8 cellular contexts compared by ENCODE assay signal in genomic region chr7:40133561-40134427, GRCh38. TPM values are rescaled to one million over a fixed set of nuclear protein-coding genes. Genes with fewer than 3 reads are reported as not detected.
DNase-seq lines count a peak whose midpoint lies in the region; ATAC-seq, FAIRE-seq and TF ChIP-seq lines count a peak whose summit lies in the region.

No MANE protein-coding gene starts in this region.

- no peaks in the 10 kb centered on the region for H3K36me3 ChIP-seq in CD8-positive, alpha-beta T cell (ENCODE audit: insufficient read depth, low read length)
- no peaks in the 10 kb centered on the region for H3K36me3 ChIP-seq in pancreas

- H3K27me3 Mint-ChIP-seq in CD8-positive, alpha-beta T cell (ENCODE audit: low read depth) = no peaks in the 10 kb centered on the region
- peaks cover 2% of the 10 kb centered on the region for H3K27me3 Mint-ChIP-seq in activated CD8-positive, alpha-beta T cell treated with anti-CD3 and anti-CD28 coated beads for 36 hours

- FAIRE-seq in pancreas (lab: Jason Lieb, UNC) = no peak

- peak overlapping the region; percentile 85 for H3K27ac ChIP-seq in CD8-positive, alpha-beta T cell (ENCODE audit: low read depth, low read length)
- peak overlapping the region; percentile 73 to 90 (median 86) for H3K27ac ChIP-seq in pancreas

- POLR2A ChIA-PET in CD8-positive, alpha-beta T cell (lab: Charles Lee) = interaction anchor here (0.6 to 2.8 kb wide), 9 partner anchors 11 to 511 kb away, joined by 3 to 14 read pairs (median 5); partner anchors contain the start of genes CDK13 and RALA
- POLR2A ChIA-PET in activated CD8-positive, alpha-beta T cell treated with anti-CD3 and anti-CD28 coated beads for 36 hours (lab: Charles Lee) = interaction anchor here (0.6 to 2.3 kb wide), 5 partner anchors 9 to 1748 kb away, joined by 3 to 9 read pairs (median 3); partner anchors contain the start of genes CDK13 and RALA

- H3K9me3 Mint-ChIP-seq in CD8-positive, alpha-beta T cell = no peaks in the 10 kb centered on the region
- H3K9me3 Mint-ChIP-seq in activated CD8-positive, alpha-beta T cell treated with anti-CD3 and anti-CD28 coated beads for 36 hours = no peaks in the 10 kb centered on the region

- H3K27me3 ChIP-seq in CD8-positive, alpha-beta T cell (ENCODE audit: insufficient read depth, low read length) = no peaks in the 10 kb centered on the region
- H3K27me3 ChIP-seq in pancreas = no peaks in the 10 kb centered on the region

- H3K4me1 ChIP-seq in CD8-positive, alpha-beta T cell (ENCODE audit: insufficient read depth, low read length) = peaks cover 33% of the 10 kb centered on the region
- peaks cover 3 to 14% (median 14%) of the 10 kb centered on the region in 3 donors for H3K4me1 ChIP-seq in pancreas

- CTCF ChIA-PET in CD8-positive, alpha-beta T cell (lab: Charles Lee) = interaction anchor here (0.6 to 1.8 kb wide), 10 partner anchors 8 to 554 kb away, joined by 3 to 7 read pairs (median 4); no protein-coding TSS in a partner anchor
- CTCF ChIA-PET in activated CD8-positive, alpha-beta T cell treated with anti-CD3 and anti-CD28 coated beads for 36 hours (lab: Charles Lee) = interaction anchor here (0.7 to 2.2 kb wide), 14 partner anchors 11 to 553 kb away, joined by 3 to 7 read pairs (median 3); no protein-coding TSS in a partner anchor

- peak overlapping the region; percentile 98 for H3K4me3 ChIP-seq in CD8-positive, alpha-beta T cell (ENCODE audit: low read depth, low read length)
- H3K4me3 ChIP-seq in pancreas = peak overlapping the region; percentile 74 to 97 (median 88)

- TF ChIP-seq CTCF in CD8-positive, alpha-beta T cell (IDR thresholded peaks at IDR 0.05) = no peak
- no peak for TF ChIP-seq CTCF in activated CD8-positive, alpha-beta T cell treated with anti-CD3 and anti-CD28 coated beads for 36 hours (IDR thresholded peaks at IDR 0.05)
- TF ChIP-seq CTCF in pancreas (IDR thresholded peaks at IDR 0.05) = no peak

- peak overlapping the region; percentile 94 for H3K27ac Mint-ChIP-seq in CD8-positive, alpha-beta T cell
- peak overlapping the region; percentile 98 for H3K27ac Mint-ChIP-seq in activated CD8-positive, alpha-beta T cell treated with anti-CD3 and anti-CD28 coated beads for 36 hours

- WGBS in pancreas, 2 donors = 0 to 1% methylated on average over 30 to 36 of the region's 36 CpGs

- H3K4me3 Mint-ChIP-seq in CD8-positive, alpha-beta T cell = peak overlapping the region; percentile 99
- H3K4me3 Mint-ChIP-seq in activated CD8-positive, alpha-beta T cell treated with anti-CD3 and anti-CD28 coated beads for 36 hours = peak overlapping the region; percentile 93

- peaks cover 14% of the 10 kb centered on the region for H3K36me3 Mint-ChIP-seq in CD8-positive, alpha-beta T cell
- H3K36me3 Mint-ChIP-seq in activated CD8-positive, alpha-beta T cell treated with anti-CD3 and anti-CD28 coated beads for 36 hours (ENCODE audit: low read depth) = peaks cover 14% of the 10 kb centered on the region

- intact Hi-C loops in CD8-positive, alpha-beta T cell (cut with DNase I, micrococcal nuclease) = loop anchor here (1.0 to 5.0 kb wide), 8 partner anchors 184 to 1225 kb away; partner anchors contain the start of genes RALA (in 2 of the 2), VPS41 (in 2 of the 2) and YAE1 (in 2 of the 2)
- intact Hi-C loops in activated CD8-positive, alpha-beta T cell treated with anti-CD3 and anti-CD28 coated beads for 36 hours (cut with micrococcal nuclease) = no loop called here
- intact Hi-C loops in pancreas (cut with DNase I) = no loop called here

- H3K9me3 ChIP-seq in CD8-positive, alpha-beta T cell (ENCODE audit: low read length) = no peaks in the 10 kb centered on the region
- no peaks in the 10 kb centered on the region for H3K9me3 ChIP-seq in pancreas

- DNase-seq in CD8-positive, alpha-beta T cell = no peak
- DNase-seq in HT-29 (ENCODE audit: low spot score) (peak; percentile 50), foreskin melanocyte (peak; percentile 21), pancreas (no peak), NCI-H1105 (lab: John Stamatoyannopoulos, UW) (no peak), NCI-H1930 (lab: John Stamatoyannopoulos, UW) (no peak)
- peak; percentile 16 for DNase-seq in activated CD8-positive, alpha-beta T cell treated with anti-CD3 and anti-CD28 coated beads for 36 hours

- peak; percentile 60 for ATAC-seq in CD8-positive, alpha-beta T cell
- ATAC-seq in GM19351 (IDR thresholded peaks at IDR 0.05; ENCODE audit: unreplicated experiment) (peak; percentile 49), pancreas (peak; percentile 55 to 81 (median 72))
- ATAC-seq in activated CD8-positive, alpha-beta T cell treated with anti-CD3 and anti-CD28 coated beads for 36 hours = peak; percentile 64

- H3K4me1 Mint-ChIP-seq in CD8-positive, alpha-beta T cell (ENCODE audit: low read depth) = peaks cover 48% of the 10 kb centered on the region
- H3K4me1 Mint-ChIP-seq in activated CD8-positive, alpha-beta T cell treated with anti-CD3 and anti-CD28 coated beads for 36 hours (ENCODE audit: low read depth) = peaks cover 26% of the 10 kb centered on the region

RNA-seq across cellular contexts. Expression of gene MPLKIP, which starts 0.6 kb away (rescaled TPM):
- total RNA-seq in CD8-positive, alpha-beta T cell = 10 to 100 TPM; 11.2 to 13.3 TPM
- 66.0 and 74.3 TPM in 2 replicates for total RNA-seq in HT-29 (2014; rRNA removed; shearing (Covaris generic))
- 10 to 100 TPM; 43.8 to 50.0 TPM for total RNA-seq in activated CD8-positive, alpha-beta T cell treated with anti-CD3 and anti-CD28 coated beads for 36 hours
- total RNA-seq in pancreas = 10 to 100 TPM in 5 of 6 donors, 1 to 10 TPM in 1; 9.3 to 19.2 (median 14.4) TPM
- polyA plus RNA-seq in pancreas = 10 to 100 TPM; 19.5 to 21.7 TPM

RNA-seq across cellular contexts. Expression of gene SUGCT, which starts 1.0 kb away (rescaled TPM):
- 1 to 10 TPM; 1.7 to 3.4 TPM for total RNA-seq in CD8-positive, alpha-beta T cell
- total RNA-seq in HT-29 (2014; rRNA removed; shearing (Covaris generic)) = not detected in 2 replicates
- 1 to 10 TPM; 1.6 to 2.0 TPM for total RNA-seq in activated CD8-positive, alpha-beta T cell treated with anti-CD3 and anti-CD28 coated beads for 36 hours
- total RNA-seq in pancreas = 1 to 10 TPM in 5 of 6 donors, under 1 TPM in 1; 0.73 to 1.9 (median 1.4) TPM
- 1 to 10 TPM in 1 of 2 donors, under 1 TPM in 1; 0.92 to 1.2 TPM for polyA plus RNA-seq in pancreas

Comparison
In these comparisons a context has a peak if more than half of its experiments do, and no peak if none do; other contexts are left out.
1. DNase-seq: peak in HT-29 (single experiment), activated CD8-positive, alpha-beta T cell treated with anti-CD3 and anti-CD28 coated beads for 36 hours (single experiment) and foreskin melanocyte (single experiment); none in CD8-positive, alpha-beta T cell (0 of 7), pancreas (0 of 6), NCI-H1105 (single experiment) and NCI-H1930 (0 of 2).
2. intact Hi-C loops: an anchor here in CD8-positive, alpha-beta T cell (1.0 to 5.0 kb wide); none called in activated CD8-positive, alpha-beta T cell treated with anti-CD3 and anti-CD28 coated beads for 36 hours and pancreas.
3. Peak in every context shown above with its lines, with median percentiles within 50 percentile points of each other: ATAC-seq.